ENCODE assay signal across 9 cellular contexts in the genomic region with DNA sequence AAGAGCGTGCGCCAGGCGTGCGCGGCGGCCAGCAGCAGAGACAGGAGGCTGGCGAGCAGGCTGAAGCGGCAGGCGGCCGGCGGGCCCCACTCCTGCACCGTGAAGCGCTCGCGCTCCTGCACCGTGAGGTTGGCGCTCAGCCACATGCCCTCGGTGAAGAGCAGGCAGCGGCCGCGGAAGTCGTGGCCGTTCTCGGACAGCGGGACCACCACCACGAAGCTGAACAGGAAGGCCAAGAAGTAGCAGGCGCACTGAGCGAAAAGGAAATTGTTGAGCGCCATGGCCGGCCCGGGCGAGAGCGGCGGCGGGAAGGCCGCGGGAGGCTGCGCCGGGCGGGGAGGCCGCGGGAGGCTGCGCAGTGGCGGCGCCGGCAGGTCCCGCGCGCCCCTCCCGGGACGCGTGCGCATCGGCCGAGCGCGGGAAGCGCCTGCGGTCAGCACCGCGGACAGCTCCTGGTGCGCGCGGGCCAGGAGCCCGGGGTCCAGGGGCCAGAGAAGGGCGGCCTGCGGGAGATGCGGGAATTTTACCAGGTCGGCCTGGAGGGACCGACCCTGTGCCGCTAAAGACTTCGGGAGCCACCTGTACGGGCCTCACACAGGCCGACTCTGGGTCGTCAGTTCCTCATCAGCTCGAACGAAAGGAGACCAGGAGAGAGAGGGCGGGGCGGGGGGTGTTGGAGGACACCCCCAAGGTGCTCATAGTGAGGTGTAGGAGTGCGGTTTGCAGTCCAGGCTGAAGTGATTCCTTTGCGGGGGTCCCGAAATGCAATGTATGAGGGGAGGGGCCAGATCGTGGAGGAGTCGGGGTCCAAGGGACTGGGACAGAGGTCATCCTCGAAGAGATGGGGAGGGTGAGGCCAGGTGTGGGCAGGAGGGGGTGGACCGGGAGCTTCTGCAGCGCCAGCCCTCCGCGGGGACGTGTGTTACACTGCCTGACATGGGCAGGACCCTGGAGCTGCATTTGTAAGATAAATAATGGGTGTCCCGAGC. TPM values are rescaled to one million over a fixed set of nuclear protein-coding genes. Genes with fewer than 3 reads are reported as not detected.
DNase-seq lines count a peak whose midpoint lies in the region; ATAC-seq, FAIRE-seq and TF ChIP-seq lines count a peak whose summit lies in the region.
"Had no signal": no experiment of that assay in that cellular context is flagged by ENCODE, and none has a peak within 500 bp of the region (broad histone marks: within the 10 kb centered on the region; RNA-seq: fewer than 3 reads in every experiment).

A gene (minus strand): TSS at position 312 of the 989 bp plus-strand sequence. CDS start 31 bp downstream, at position 281.

- no peak within 1 kb of the TSS for H3K4me2 ChIP-seq in osteoblast (ENCODE audit: insufficient read depth, low read length)

- H3K4me3 ChIP-seq in fibroblast of villous mesenchyme (ENCODE audit: low read depth, low read length) (no peak within 1 kb of the TSS), osteoblast (ENCODE audit: insufficient read depth, low read length) (no peak within 1 kb of the TSS)

- H3K79me2 ChIP-seq in osteoblast (ENCODE audit: insufficient read depth, low read length): no peaks in the 10 kb centered on the region

- H3K27me3 ChIP-seq in osteoblast (ENCODE audit: insufficient read depth, low read length): peaks cover 9% of the 10 kb centered on the region

- H2AFZ ChIP-seq in osteoblast (ENCODE audit: low read length): no peak within 1 kb of the TSS

- ATAC-seq in GM21529 (IDR thresholded peaks at IDR 0.05; ENCODE audit: unreplicated experiment) (no peak), HG02588 (IDR thresholded peaks at IDR 0.05; ENCODE audit: unreplicated experiment) (no peak), HG02840 (IDR thresholded peaks at IDR 0.05; ENCODE audit: low FRiP score, unreplicated experiment) (no peak)

- no peaks in the 10 kb centered on the region for H4K20me1 ChIP-seq in osteoblast (ENCODE audit: insufficient read depth, low read length)

- no peaks in the 10 kb centered on the region for H3K36me3 ChIP-seq in osteoblast (ENCODE audit: insufficient read depth, low read length)

- no peak for FAIRE-seq in GM12892 (lab: Jason Lieb, UNC)

- H3K9me3 ChIP-seq in osteoblast (ENCODE audit: low read depth, low read length): no peaks in the 10 kb centered on the region

- peak; percentile 41 for DNase-seq in GM12892 (ENCODE audit: insufficient read length)
- peak; percentile 66 for DNase-seq in NCI-H69 (lab: John Stamatoyannopoulos, UW)
- DNase-seq in fibroblast of villous mesenchyme (ENCODE audit: low read depth): peak; percentile 14
- DNase-seq in osteoblast (ENCODE audit: insufficient read length, low spot score, missing footprints): peak; percentile 94
- no peak for DNase-seq in activated gamma-delta T cell (lab: John Stamatoyannopoulos, UW)
- DNase-seq: HFFc6 had no signal

- TF ChIP-seq CTCF in fibroblast of villous mesenchyme (IDR thresholded peaks at IDR 0.05; ENCODE audit: insufficient read depth, low read depth, low read length) (no peak), osteoblast (IDR thresholded peaks at IDR 0.05; ENCODE audit: extremely low read depth, low read depth, low read length) (no peak)

- H3K27ac ChIP-seq in osteoblast (ENCODE audit: low read depth, low read length): no peak within 1 kb of the TSS

- H3K4me1 ChIP-seq in osteoblast (ENCODE audit: insufficient read depth, low read length): no peaks in the 10 kb centered on the region

- TF ChIP-seq POLR2A in GM12892 (IDR thresholded peaks at IDR 0.05; ENCODE audit: low read depth, low read length): no peak

RNA-seq across cellular contexts. Expression of the gene that starts here (rescaled TPM):
- polyA plus RNA-seq in GM12892 (2012; ENCODE audit: missing spikeins): not detected
- total RNA-seq in fibroblast of villous mesenchyme: under 0.01 TPM in 1 of 2 replicates, not detected in the other
- not detected in 2 replicates for total RNA-seq in osteoblast
- total RNA-seq: HFFc6 had no signal

Comparison
In these comparisons a context has a peak if more than half of its experiments do, and no peak if none do; other contexts are left out.
1. Peak in DNase-seq in fibroblast of villous mesenchyme; RNA of the gene not detected or under 1 TPM.
2. Peak in DNase-seq in osteoblast; RNA of the gene not detected or under 1 TPM.